ENCODE assay signal across 10 cellular contexts in genomic region chr6:35495258-35496035, GRCh38. TPM values are rescaled to one million over a fixed set of nuclear protein-coding genes. Genes with fewer than 3 reads are reported as not detected.
DNase-seq lines count a peak whose midpoint lies in the region; ATAC-seq and TF ChIP-seq lines count a peak whose summit lies in the region.
"Had no signal": no experiment of that assay in that cellular context is flagged by ENCODE, and none has a peak within 500 bp of the region (broad histone marks: within the 10 kb centered on the region; RNA-seq: fewer than 3 reads in every experiment).

No MANE protein-coding gene starts in this region.

- H3K9me3 Mint-ChIP-seq in CD8-positive, alpha-beta memory T cell: no peaks in the 10 kb centered on the region

- no peak overlapping the region for H3K4me3 ChIP-seq in CD8-positive, alpha-beta memory T cell (ENCODE audit: low read length)
- peak overlapping the region; percentile 50 to 82 for H3K4me3 ChIP-seq in foreskin fibroblast (ENCODE audit: low read depth in 1 of 2, low read length in 2 of 2)
- peak overlapping the region; percentile 83 for H3K4me3 ChIP-seq in psoas muscle

- H3K4me1 ChIP-seq in CD8-positive, alpha-beta memory T cell (ENCODE audit: insufficient read depth, low read length): peaks cover 10% of the 10 kb centered on the region
- H3K4me1 ChIP-seq in psoas muscle: peaks cover 53% of the 10 kb centered on the region

- H3K36me3 Mint-ChIP-seq in CD8-positive, alpha-beta memory T cell: peaks cover 0 to 1% (median 0%) of the 10 kb centered on the region in 3 donors
- no peaks in the 10 kb centered on the region for H3K36me3 Mint-ChIP-seq in T-helper 17 cell (ENCODE audit: low read depth)

- H3K27ac ChIP-seq in CD8-positive, alpha-beta memory T cell (ENCODE audit: low read depth, low read length): peak overlapping the region; percentile 24
- H3K27ac ChIP-seq in psoas muscle: peak overlapping the region; percentile 93

- TF ChIP-seq POLR2A in GM18505 (IDR thresholded peaks at IDR 0.05; ENCODE audit: borderline replicate concordance, extremely low read depth, insufficient read depth, insufficient read length): no peak

- H3K27me3 ChIP-seq in CD8-positive, alpha-beta memory T cell (ENCODE audit: insufficient read depth, low read length, poor library complexity, severe bottlenecking): peaks cover 8% of the 10 kb centered on the region
- H3K27me3 ChIP-seq in psoas muscle (ENCODE audit: insufficient read depth in 3 of 3, low read length in 2 of 3): no peaks in the 10 kb centered on the region

- H3K9me3 ChIP-seq in CD8-positive, alpha-beta memory T cell (ENCODE audit: low read length): no peaks in the 10 kb centered on the region
- H3K9me3 ChIP-seq in T-helper 17 cell (ENCODE audit: control insufficient read depth, low read length, poor library complexity, severe bottlenecking) (no peaks in the 10 kb centered on the region), psoas muscle (no peaks in the 10 kb centered on the region)

- POLR2A ChIA-PET in CD8-positive, alpha-beta memory T cell (lab: Charles Lee): no interaction called here

- peak in 1 of 5 donors; percentile 41 for DNase-seq in CD8-positive, alpha-beta memory T cell
- no peak for DNase-seq in T-helper 17 cell
- peak in 1 of 2 donors; percentile 82 for DNase-seq in foreskin fibroblast
- no peak for DNase-seq in psoas muscle
- DNase-seq in NCI-H774 (lab: John Stamatoyannopoulos, UW): no peak
- DNase-seq in amniotic stem cell (lab: John Stamatoyannopoulos, UW): no peak

- peaks cover 18 to 48% (median 24%) of the 10 kb centered on the region in 3 donors for H3K4me1 Mint-ChIP-seq in CD8-positive, alpha-beta memory T cell
- peaks cover 33% of the 10 kb centered on the region for H3K4me1 Mint-ChIP-seq in T-helper 17 cell

- ATAC-seq in T-helper 17 cell: no peak
- ATAC-seq in psoas muscle: no peak
- ATAC-seq in GM18505 (IDR thresholded peaks at IDR 0.05; ENCODE audit: unreplicated experiment): no peak
- ATAC-seq in GM19328 (IDR thresholded peaks at IDR 0.05; ENCODE audit: unreplicated experiment): no peak

- no peaks in the 10 kb centered on the region for H3K36me3 ChIP-seq in CD8-positive, alpha-beta memory T cell (ENCODE audit: insufficient read depth, low read length)
- no peaks in the 10 kb centered on the region for H3K36me3 ChIP-seq in psoas muscle (ENCODE audit: insufficient read depth in 1 of 2, low read depth in 1 of 2)

- intact Hi-C loops in psoas muscle (cut with DNase I): no loop called here

- 62 to 80% (median 77%) methylated on average over 9 of the region's 9 CpGs for WGBS in psoas muscle, 3 donors

- CTCF ChIA-PET in CD8-positive, alpha-beta memory T cell (lab: Charles Lee): interaction anchor here (0.8 to 1.6 kb wide), 2 partner anchors 43 to 194 kb away, joined by 3 read pairs; partner anchors contain the start of gene FANCE

- H3K27me3 Mint-ChIP-seq in CD8-positive, alpha-beta memory T cell: peaks cover 5 to 16% of the 10 kb centered on the region in 2 donors
- H3K27me3 Mint-ChIP-seq in T-helper 17 cell: peaks cover 21% of the 10 kb centered on the region

- H3K4me3 Mint-ChIP-seq in CD8-positive, alpha-beta memory T cell: peak overlapping the region; percentile 73 to 90 (median 80)
- peak overlapping the region; percentile 80 for H3K4me3 Mint-ChIP-seq in T-helper 17 cell

- TF ChIP-seq CTCF in foreskin fibroblast (IDR thresholded peaks at IDR 0.05; ENCODE audit: low read depth, low read length) (no peak), psoas muscle (IDR thresholded peaks at IDR 0.05) (no peak)

- peak overlapping the region in 4 of 8 donors; percentile 60 to 73 (median 64) for H3K27ac Mint-ChIP-seq in CD8-positive, alpha-beta memory T cell
- H3K27ac Mint-ChIP-seq in T-helper 17 cell: no peak overlapping the region

RNA-seq across cellular contexts. Expression of gene TEAD3, which starts 1.4 kb away (rescaled TPM):
- total RNA-seq in CD8-positive, alpha-beta memory T cell: under 1 TPM; 0.53 to 0.90 TPM
- 0.25 TPM for polyA plus RNA-seq in CD8-positive, alpha-beta memory T cell
- total RNA-seq in T-helper 17 cell: under 1 TPM in 1 of 2 donors, not detected in 1; 0.12 TPM
- 10 to 100 TPM; 23.0 to 44.3 (median 26.2) TPM for total RNA-seq in psoas muscle
- 10 to 100 TPM; 12.1 to 15.8 (median 14.5) TPM for polyA plus RNA-seq in psoas muscle

RNA-seq across cellular contexts. Expression of gene TULP1, which starts 17.2 kb away (rescaled TPM):
- not detected for total RNA-seq in CD8-positive, alpha-beta memory T cell
- not detected for polyA plus RNA-seq in CD8-positive, alpha-beta memory T cell
- total RNA-seq in T-helper 17 cell (not detected), psoas muscle (not detected)
- polyA plus RNA-seq in psoas muscle: under 1 TPM; 0.05 to 0.09 (median 0.08) TPM
- total RNA-seq: HT1080, mucosa of gallbladder had no signal

RNA-seq across cellular contexts. Expression of gene RPL10A, which starts 27.2 kb away (rescaled TPM):
- 1,000 to 10,000 TPM; 1,737 to 1,739 TPM for total RNA-seq in CD8-positive, alpha-beta memory T cell
- 970 TPM for polyA plus RNA-seq in CD8-positive, alpha-beta memory T cell
- 1,000 to 10,000 TPM; 2,096 to 2,128 TPM for total RNA-seq in T-helper 17 cell
- 100 to 1,000 TPM; 668 to 832 (median 736) TPM for total RNA-seq in psoas muscle
- polyA plus RNA-seq in psoas muscle: 1,000 to 10,000 TPM in 2 of 3 donors, 100 to 1,000 TPM in 1; 918 to 1,629 (median 1,240) TPM

RNA-seq across cellular contexts. Expression of gene FANCE, which starts 43.3 kb away (rescaled TPM):
- 10 to 100 TPM; 23.6 to 27.5 TPM for total RNA-seq in CD8-positive, alpha-beta memory T cell
- 6.5 TPM for polyA plus RNA-seq in CD8-positive, alpha-beta memory T cell
- 1 to 10 TPM; 3.7 to 4.5 TPM for total RNA-seq in T-helper 17 cell
- total RNA-seq in psoas muscle: 1 to 10 TPM; 5.7 to 9.3 (median 8.1) TPM
- 10 to 100 TPM in 1 of 3 donors, 1 to 10 TPM in 2; 3.8 to 15.2 (median 4.5) TPM for polyA plus RNA-seq in psoas muscle

Comparison
In these comparisons a context has a peak if more than half of its experiments do, and no peak if none do; other contexts are left out.
1. RNA of gene TEAD3, which starts 1.4 kb away (total RNA-seq): 23.0 to 44.3 TPM in psoas muscle; 0.53 to 0.90 TPM in CD8-positive, alpha-beta memory T cell and 0.12 TPM in T-helper 17 cell; every median in the first group is over 10 times any median in the second.